In the genomic region with DNA sequence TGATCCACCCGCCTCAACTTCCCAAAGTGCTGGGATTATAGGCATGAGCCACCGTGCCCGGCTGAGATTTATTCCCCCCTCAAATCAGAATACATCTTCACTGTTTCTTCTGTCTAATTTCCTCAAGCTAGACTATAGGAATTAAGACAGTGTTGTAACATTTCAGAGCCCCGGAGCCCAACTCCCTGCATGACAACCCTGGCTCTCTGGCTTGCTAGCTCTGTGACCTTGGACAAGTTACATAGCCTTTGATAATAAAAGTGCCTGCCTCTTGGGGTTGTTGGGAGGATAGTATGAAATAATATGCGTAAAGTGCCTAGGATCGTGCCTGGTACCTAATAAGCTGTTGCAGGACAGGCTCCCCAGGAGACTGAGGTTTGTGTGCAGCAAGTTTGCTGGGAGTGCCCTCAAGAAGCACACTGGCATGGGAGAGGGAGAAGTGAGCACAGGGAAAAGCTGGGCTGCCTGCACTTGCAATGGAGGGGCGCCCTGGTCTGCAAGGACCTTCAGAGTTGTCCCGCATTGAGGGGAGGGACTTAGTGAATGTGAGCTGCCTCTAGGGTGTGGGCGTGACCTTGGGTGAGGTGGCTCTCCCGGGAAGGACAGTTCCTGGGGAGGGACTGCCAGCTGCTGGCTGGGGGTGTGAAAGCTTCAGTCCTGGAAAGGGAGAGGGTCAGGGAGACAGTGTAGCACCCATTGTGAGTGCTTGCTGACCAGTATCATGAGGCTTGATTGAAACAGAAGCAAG, we compare ENCODE assay signal across 1 cellular context.
TF ChIP-seq lines count a peak whose summit lies in the region.

No MANE protein-coding gene starts in this region.

TF ChIP-seq in HepG2, 621 proteins besides CTCF, POLR2A, EP300 and RAD21 (continued from another document):
- TF ChIP-seq, protein P1, sequence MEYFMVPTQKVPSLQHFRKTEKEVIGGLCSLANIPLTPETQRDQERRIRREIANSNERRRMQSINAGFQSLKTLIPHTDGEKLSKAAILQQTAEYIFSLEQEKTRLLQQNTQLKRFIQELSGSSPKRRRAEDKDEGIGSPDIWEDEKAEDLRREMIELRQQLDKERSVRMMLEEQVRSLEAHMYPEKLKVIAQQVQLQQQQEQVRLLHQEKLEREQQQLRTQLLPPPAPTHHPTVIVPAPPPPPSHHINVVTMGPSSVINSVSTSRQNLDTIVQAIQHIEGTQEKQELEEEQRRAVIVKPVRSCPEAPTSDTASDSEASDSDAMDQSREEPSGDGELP (IDR thresholded peaks at IDR 0.05; ENCODE audit: borderline replicate concordance, low read depth), result peak; percentile 21; the same call in 1 of the 2 replicates
TF ChIP-seq in HepG2: peak in this region for 11.
